ENCODE assay signal across 8 cellular contexts in genomic region chr14:101707285-101707842, GRCh38. TPM values are rescaled to one million over a fixed set of nuclear protein-coding genes. Genes with fewer than 3 reads are reported as not detected.
A peak's percentile ranks its signal among the peaks of the same experiment; 100 is the strongest.
DNase-seq lines count a peak whose midpoint lies in the region; ATAC-seq and TF ChIP-seq lines count a peak whose summit lies in the region.

No MANE protein-coding gene starts in this region.

- ATAC-seq in HG03442 (IDR thresholded peaks at IDR 0.05; ENCODE audit: unreplicated experiment) (peak; percentile 40), right lobe of liver (peak; percentile 71 to 85 (median 83)), HG03565 (IDR thresholded peaks at IDR 0.05; ENCODE audit: unreplicated experiment) (no peak)

- H3K4me1 ChIP-seq in right lobe of liver = peaks cover 0 to 15% (median 4%) of the 10 kb centered on the region in 4 donors

- no peak for TF ChIP-seq POLR2A in right lobe of liver (IDR thresholded peaks at IDR 0.05)

- DNase-seq in DMS79 treated with DMSO at 0.1 percent for 48 hours (lab: John Stamatoyannopoulos, UW) (peak; percentile 96), NCI-H510A treated with DMSO at 0.1 percent for 48 hours (lab: John Stamatoyannopoulos, UW) (peak; percentile 87), coronary artery (ENCODE audit: low spot score) (no peak), right lobe of liver (peak in 1 of 3 donors; percentile 54)
- DNase-seq in activated CD4-positive, alpha-beta T cell treated with anti-CD3 and anti-CD28 coated beads for 1 hour = peak; percentile 38
- DNase-seq in stimulated activated CD4-positive, alpha-beta T cell treated with anti-CD3 and anti-CD28 coated beads, TNF-alpha, amount 100 ng/mL, for 4 hours (ENCODE audit: low read depth in 3 of 3) = peak in 2 of 3 experiments; percentile 23 to 53

- H3K27ac ChIP-seq in coronary artery (peak overlapping the region in 1 of 2 donors; percentile 64), right lobe of liver (peak overlapping the region in 1 of 3 donors; percentile 29)

- 3% methylated on average over 12 of the region's 12 CpGs for WGBS in right lobe of liver (ENCODE audit: insufficient coverage, low coverage, low lambda C conversion rate, missing lambda C conversion rate)

- H3K36me3 ChIP-seq in right lobe of liver = no peaks in the 10 kb centered on the region

- intact Hi-C loops in right lobe of liver (cut with DNase I) = loop anchor here in 1 of 2 donors (10.0 kb wide), 1 partner anchor 387 kb away; no protein-coding TSS in a partner anchor

- peak; percentile 70 for TF ChIP-seq CTCF in coronary artery (IDR thresholded peaks at IDR 0.05)
- peak; percentile 79 to 93 (median 83) for TF ChIP-seq CTCF in right lobe of liver (IDR thresholded peaks at IDR 0.05)

- H3K4me3 ChIP-seq in coronary artery (peak overlapping the region; percentile 11), right lobe of liver (no peak overlapping the region)

- H3K27me3 ChIP-seq in right lobe of liver = no peaks in the 10 kb centered on the region

- no peaks in the 10 kb centered on the region for H3K9me3 ChIP-seq in right lobe of liver

RNA-seq across cellular contexts. Expression of gene PPP2R5C, which starts 54.1 kb away (rescaled TPM):
- total RNA-seq in right lobe of liver = 10 to 100 TPM; 44.9 to 74.5 (median 55.3) TPM
